8 cellular contexts compared by ENCODE assay signal in genomic region chr9:4762108-4762888, GRCh38. TPM values are rescaled to one million over a fixed set of nuclear protein-coding genes. Genes with fewer than 3 reads are reported as not detected.
A peak's percentile ranks its signal among the peaks of the same experiment; 100 is the strongest.
DNase-seq lines count a peak whose midpoint lies in the region; ATAC-seq and TF ChIP-seq lines count a peak whose summit lies in the region.

No MANE protein-coding gene starts in this region.

- no peaks in the 10 kb centered on the region for H3K36me3 Mint-ChIP-seq in CD8-positive, alpha-beta memory T cell
- H3K36me3 Mint-ChIP-seq in naive thymus-derived CD4-positive, alpha-beta T cell, result peaks cover 0 to 2% (median 0%) of the 10 kb centered on the region in 5 donors
- H3K36me3 Mint-ChIP-seq in stimulated activated effector memory CD8-positive, alpha-beta T cell treated with anti-CD3 and anti-CD28 coated beads, Interleukin-12 subunit alpha, Interleukin-12 subunit beta, amount 100 ng/mL, for 72 hours, result peaks cover 5% of the 10 kb centered on the region

- H3K4me1 Mint-ChIP-seq in CD8-positive, alpha-beta memory T cell, result peaks cover 8 to 11% (median 10%) of the 10 kb centered on the region in 3 donors
- peaks cover 0 to 20% (median 10%) of the 10 kb centered on the region in 7 donors for H3K4me1 Mint-ChIP-seq in naive thymus-derived CD4-positive, alpha-beta T cell
- peaks cover 11% of the 10 kb centered on the region for H3K4me1 Mint-ChIP-seq in stimulated activated effector memory CD8-positive, alpha-beta T cell treated with anti-CD3 and anti-CD28 coated beads, Interleukin-12 subunit alpha, Interleukin-12 subunit beta, amount 100 ng/mL, for 72 hours

- POLR2A ChIA-PET in CD8-positive, alpha-beta memory T cell (lab: Charles Lee), result interaction anchor here (0.6 kb wide), 1 partner anchor 31 kb away, joined by 3 read pairs; no protein-coding TSS in a partner anchor
- POLR2A ChIA-PET in naive thymus-derived CD4-positive, alpha-beta T cell (lab: Charles Lee), result interaction anchor here (0.8 kb wide), 1 partner anchor 224 kb away, joined by 3 read pairs; no protein-coding TSS in a partner anchor

- ATAC-seq in GM19455 (IDR thresholded peaks at IDR 0.05; ENCODE audit: unreplicated experiment), result peak; percentile 67
- ATAC-seq in HG03565 (IDR thresholded peaks at IDR 0.05; ENCODE audit: unreplicated experiment), result peak; percentile 87
- ATAC-seq in naive thymus-derived CD4-positive, alpha-beta T cell, result peak; percentile 79
- ATAC-seq in stimulated activated effector memory CD8-positive, alpha-beta T cell treated with anti-CD3 and anti-CD28 coated beads, Interleukin-12 subunit alpha, Interleukin-12 subunit beta, amount 100 ng/mL, for 72 hours, result peak; percentile 73

- no peak for TF ChIP-seq POLR2A in esophagus squamous epithelium (IDR thresholded peaks at IDR 0.05)

- no peaks in the 10 kb centered on the region for H3K9me3 Mint-ChIP-seq in CD8-positive, alpha-beta memory T cell
- no peaks in the 10 kb centered on the region for H3K9me3 Mint-ChIP-seq in naive thymus-derived CD4-positive, alpha-beta T cell
- no peaks in the 10 kb centered on the region for H3K9me3 Mint-ChIP-seq in stimulated activated effector memory CD8-positive, alpha-beta T cell treated with anti-CD3 and anti-CD28 coated beads, Interleukin-12 subunit alpha, Interleukin-12 subunit beta, amount 100 ng/mL, for 72 hours

- peak; percentile 60 to 84 (median 68) for DNase-seq in CD8-positive, alpha-beta memory T cell
- DNase-seq in NT2/D1 (ENCODE audit: low read depth, low spot score) (peak; percentile 71), activated T-cell treated with anti-CD3 and anti-CD28 coated beads for 4 hours (peak; percentile 78), esophagus squamous epithelium (lab: John Stamatoyannopoulos, UW) (no peak)
- peak; percentile 56 to 83 (median 76) for DNase-seq in naive thymus-derived CD4-positive, alpha-beta T cell
- peak; percentile 50 to 86 for DNase-seq in stimulated activated effector memory CD8-positive, alpha-beta T cell treated with anti-CD3 and anti-CD28 coated beads, Interleukin-12 subunit alpha, Interleukin-12 subunit beta, amount 100 ng/mL, for 72 hours (ENCODE audit: low spot score in 2 of 2)

- H3K27ac Mint-ChIP-seq in CD8-positive, alpha-beta memory T cell, result peak overlapping the region in 3 of 8 donors; percentile 17 to 51 (median 30)
- H3K27ac Mint-ChIP-seq in naive thymus-derived CD4-positive, alpha-beta T cell, result peak overlapping the region in 5 of 9 donors; percentile 29 to 83 (median 51)
- peak overlapping the region; percentile 3 for H3K27ac Mint-ChIP-seq in stimulated activated effector memory CD8-positive, alpha-beta T cell treated with anti-CD3 and anti-CD28 coated beads, Interleukin-12 subunit alpha, Interleukin-12 subunit beta, amount 100 ng/mL, for 72 hours

- H3K9ac ChIP-seq in NT2/D1 (ENCODE audit: insufficient read length, low read depth), result peak overlapping the region; percentile 9

- no peak overlapping the region for H3K27ac ChIP-seq in CD8-positive, alpha-beta memory T cell (ENCODE audit: low read depth, low read length)
- H3K27ac ChIP-seq in esophagus squamous epithelium, result peak overlapping the region; percentile 7 to 78 (median 58)
- H3K27ac ChIP-seq in naive thymus-derived CD4-positive, alpha-beta T cell (ENCODE audit: low read depth, low read length), result no peak overlapping the region

- peak overlapping the region in 5 of 7 donors; percentile 22 to 87 (median 27) for H3K4me3 Mint-ChIP-seq in CD8-positive, alpha-beta memory T cell
- peak overlapping the region; percentile 39 to 79 (median 64) for H3K4me3 Mint-ChIP-seq in naive thymus-derived CD4-positive, alpha-beta T cell
- H3K4me3 Mint-ChIP-seq in stimulated activated effector memory CD8-positive, alpha-beta T cell treated with anti-CD3 and anti-CD28 coated beads, Interleukin-12 subunit alpha, Interleukin-12 subunit beta, amount 100 ng/mL, for 72 hours, result peak overlapping the region; percentile 21

- no peaks in the 10 kb centered on the region for H3K9me3 ChIP-seq in CD8-positive, alpha-beta memory T cell (ENCODE audit: low read length)
- H3K9me3 ChIP-seq in NT2/D1 (ENCODE audit: insufficient read depth, low read length) (no peaks in the 10 kb centered on the region), esophagus squamous epithelium (no peaks in the 10 kb centered on the region)
- no peaks in the 10 kb centered on the region for H3K9me3 ChIP-seq in naive thymus-derived CD4-positive, alpha-beta T cell (ENCODE audit: control insufficient read depth in 2 of 3, low read length in 3 of 3)

- WGBS in esophagus squamous epithelium, 2 donors, result 15 to 26% methylated on average over 20 to 21 of the region's 22 CpGs

- peaks cover 0 to 9% of the 10 kb centered on the region in 2 donors for H3K27me3 Mint-ChIP-seq in CD8-positive, alpha-beta memory T cell
- H3K27me3 Mint-ChIP-seq in naive thymus-derived CD4-positive, alpha-beta T cell, result peaks cover 0 to 11% (median 7%) of the 10 kb centered on the region in 5 donors

- TF ChIP-seq CTCF in esophagus squamous epithelium (IDR thresholded peaks at IDR 0.05), result peak; percentile 65 to 90 (median 78)

- H3K27me3 ChIP-seq in CD8-positive, alpha-beta memory T cell (ENCODE audit: insufficient read depth, low read length, poor library complexity, severe bottlenecking), result no peaks in the 10 kb centered on the region
- no peaks in the 10 kb centered on the region for H3K27me3 ChIP-seq in NT2/D1 (ENCODE audit: insufficient read depth, insufficient read length)
- peaks cover 0 to 11% (median 0%) of the 10 kb centered on the region in 4 donors for H3K27me3 ChIP-seq in esophagus squamous epithelium
- H3K27me3 ChIP-seq in naive thymus-derived CD4-positive, alpha-beta T cell (ENCODE audit: control insufficient read depth in 2 of 2, insufficient read depth in 2 of 2, low read length in 2 of 2), result no peaks in the 10 kb centered on the region

- intact Hi-C loops in esophagus squamous epithelium (cut with DNase I), result no loop called here
- intact Hi-C loops in naive thymus-derived CD4-positive, alpha-beta T cell (cut with micrococcal nuclease), result loop anchor here (1.0 to 10.0 kb wide), 13 partner anchors 30 to 838 kb away; partner anchors contain the start of gene RCL1 (in 2 of the 2)

- no peak overlapping the region for H3K4me3 ChIP-seq in CD8-positive, alpha-beta memory T cell (ENCODE audit: low read length)
- H3K4me3 ChIP-seq in NT2/D1 (ENCODE audit: insufficient read length, low read depth), result no peak overlapping the region
- H3K4me3 ChIP-seq in esophagus squamous epithelium, result peak overlapping the region in 3 of 4 donors; percentile 8 to 52 (median 31)
- no peak overlapping the region for H3K4me3 ChIP-seq in naive thymus-derived CD4-positive, alpha-beta T cell (ENCODE audit: low read length)

- H3K4me1 ChIP-seq in CD8-positive, alpha-beta memory T cell (ENCODE audit: insufficient read depth, low read length), result no peaks in the 10 kb centered on the region
- H3K4me1 ChIP-seq in NT2/D1 (ENCODE audit: insufficient read depth, insufficient read length) (peaks cover 4% of the 10 kb centered on the region), esophagus squamous epithelium (peaks cover 8 to 13% (median 13%) of the 10 kb centered on the region in 3 donors)
- H3K4me1 ChIP-seq in naive thymus-derived CD4-positive, alpha-beta T cell (ENCODE audit: control insufficient read depth in 2 of 2, insufficient read depth in 2 of 2, low read length in 2 of 2), result peaks cover 0 to 3% of the 10 kb centered on the region in 2 donors

- CTCF ChIA-PET in CD8-positive, alpha-beta memory T cell (lab: Charles Lee), result interaction anchor here (0.6 to 10.4 kb wide), 18 partner anchors 9 to 839 kb away, joined by 3 to 93 read pairs (median 4); partner anchors contain the start of genes AK3, JAK2 and RCL1
- CTCF ChIA-PET in naive thymus-derived CD4-positive, alpha-beta T cell (lab: Charles Lee), result interaction anchor here (0.6 to 4.8 kb wide), 14 partner anchors 11 to 838 kb away, joined by 3 to 25 read pairs (median 3); partner anchors contain the start of gene JAK2

- no peaks in the 10 kb centered on the region for H3K36me3 ChIP-seq in CD8-positive, alpha-beta memory T cell (ENCODE audit: insufficient read depth, low read length)
- H3K36me3 ChIP-seq in NT2/D1 (ENCODE audit: insufficient read depth, insufficient read length, low read length) (no peaks in the 10 kb centered on the region), esophagus squamous epithelium (no peaks in the 10 kb centered on the region)
- H3K36me3 ChIP-seq in naive thymus-derived CD4-positive, alpha-beta T cell (ENCODE audit: control insufficient read depth in 2 of 3, insufficient read depth in 3 of 3, low read length in 3 of 3), result no peaks in the 10 kb centered on the region

RNA-seq across cellular contexts. Expression of gene AK3, which starts 21.3 kb away (rescaled TPM):
- total RNA-seq in CD8-positive, alpha-beta memory T cell, result 10 to 100 TPM; 25.3 to 29.8 TPM
- 42.0 TPM for polyA plus RNA-seq in CD8-positive, alpha-beta memory T cell
- 100 to 1,000 TPM in 1 of 4 donors, 10 to 100 TPM in 3; 47.8 to 104 (median 81.2) TPM for total RNA-seq in esophagus squamous epithelium
- total RNA-seq in naive thymus-derived CD4-positive, alpha-beta T cell, result 10 to 100 TPM; 18.0 to 34.8 (median 25.8) TPM
- 10 to 100 TPM; 27.1 to 33.8 TPM for polyA plus RNA-seq in naive thymus-derived CD4-positive, alpha-beta T cell

RNA-seq across cellular contexts. Expression of gene RCL1, which starts 30.4 kb away (rescaled TPM):
- total RNA-seq in CD8-positive, alpha-beta memory T cell, result 10 to 100 TPM; 36.5 to 39.1 TPM
- polyA plus RNA-seq in CD8-positive, alpha-beta memory T cell, result 17.7 TPM
- 10 to 100 TPM; 13.8 to 28.0 (median 16.5) TPM for total RNA-seq in esophagus squamous epithelium
- 10 to 100 TPM; 21.5 to 39.4 (median 23.4) TPM for total RNA-seq in naive thymus-derived CD4-positive, alpha-beta T cell
- polyA plus RNA-seq in naive thymus-derived CD4-positive, alpha-beta T cell, result 10 to 100 TPM; 24.2 to 24.7 TPM

Comparison
In these comparisons a context has a peak if more than half of its experiments do, and no peak if none do; other contexts are left out.
1. H3K27ac ChIP-seq: peak in esophagus squamous epithelium (4 of 4); none in CD8-positive, alpha-beta memory T cell (single experiment) and naive thymus-derived CD4-positive, alpha-beta T cell (single experiment).
2. H3K4me3 ChIP-seq: peak in esophagus squamous epithelium (3 of 4); none in CD8-positive, alpha-beta memory T cell (single experiment), NT2/D1 (single experiment) and naive thymus-derived CD4-positive, alpha-beta T cell (single experiment).
3. Peak in every context shown above with its lines, with median percentiles within 50 percentile points of each other: H3K4me3 Mint-ChIP-seq and ATAC-seq.